Comparison of ENCODE assay signal across 18 cellular contexts in the genomic region with DNA sequence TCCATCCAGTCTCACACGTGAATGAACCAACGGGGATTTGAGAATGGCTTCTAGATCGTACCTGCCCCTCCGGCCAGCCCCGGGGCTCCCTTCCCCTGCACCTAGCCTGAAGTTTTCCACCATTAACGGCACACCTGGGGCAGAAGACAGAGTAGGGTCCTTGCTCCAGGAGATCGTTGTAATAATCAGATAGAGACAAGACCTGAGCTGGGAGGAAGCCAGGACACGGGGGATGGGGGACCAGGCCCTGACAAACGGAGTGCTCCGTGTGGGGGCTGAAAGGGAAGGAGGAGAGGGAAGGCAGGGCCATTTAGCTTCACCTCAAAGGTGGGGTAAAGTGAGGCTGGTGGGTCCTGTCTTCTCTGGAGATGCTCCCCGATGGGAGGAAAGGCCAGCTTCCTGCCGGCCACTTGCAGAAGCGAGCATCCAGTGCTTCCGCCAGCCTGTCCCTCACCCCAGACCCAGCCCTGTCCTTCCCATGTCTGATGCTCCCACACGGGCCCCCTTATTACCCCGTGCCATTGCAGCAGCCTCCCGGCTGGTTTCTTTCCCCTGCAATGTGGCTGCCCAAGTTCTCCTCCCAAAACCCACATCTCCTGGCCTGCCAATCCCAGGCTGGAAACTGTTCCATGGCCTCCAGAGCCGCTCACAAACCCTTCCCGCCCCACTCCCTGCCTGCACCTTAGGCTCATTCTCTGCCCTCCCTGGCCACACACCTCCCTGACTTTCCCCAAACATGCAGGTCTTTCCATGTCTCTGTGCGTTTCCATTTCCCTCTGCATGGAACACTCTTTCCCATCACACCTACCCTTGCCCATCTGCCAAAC.
DNase-seq lines count a peak whose midpoint lies in the region; ATAC-seq and TF ChIP-seq lines count a peak whose summit lies in the region.
"Had no signal": no experiment of that assay in that cellular context is flagged by ENCODE, and none has a peak within 500 bp of the region (broad histone marks: within the 10 kb centered on the region; RNA-seq: fewer than 3 reads in every experiment).

No MANE protein-coding gene starts in this region.

- H3K4me1 ChIP-seq in right cardiac atrium (ENCODE audit: control insufficient read depth, insufficient read depth, low read length): no peaks in the 10 kb centered on the region
- peaks cover 11% of the 10 kb centered on the region for H3K4me1 ChIP-seq in MM.1S (ENCODE audit: low read length)

- no peak overlapping the region for H3K27ac ChIP-seq in right cardiac atrium (ENCODE audit: low read length)
- peak overlapping the region; percentile 79 for H3K27ac ChIP-seq in temporal lobe (ENCODE audit: low read depth, low read length)
- H3K27ac ChIP-seq in MM.1S (ENCODE audit: low read length): no peak overlapping the region
- H3K27ac ChIP-seq: neutrophil had no signal

- H3K36me3 ChIP-seq in MM.1S (replicated peaks; ENCODE audit: insufficient read depth, low read length): no peaks in the 10 kb centered on the region
- H3K36me3 ChIP-seq: HAP-1, neutrophil, suprapubic skin had no signal

- TF ChIP-seq CTCF in astrocyte of the cerebellum (IDR thresholded peaks at IDR 0.05; ENCODE audit: low read depth, low read length, missing control alignments) (no peak), MM.1S (IDR thresholded peaks at IDR 0.05; ENCODE audit: low read length) (no peak)

- no peaks in the 10 kb centered on the region for H3K9me3 ChIP-seq in right cardiac atrium (ENCODE audit: control insufficient read depth, low read length)
- no peaks in the 10 kb centered on the region for H3K9me3 ChIP-seq in MM.1S (replicated peaks; ENCODE audit: insufficient read depth, low read length)
- H3K9me3 ChIP-seq: HAP-1, neutrophil, suprapubic skin had no signal

- H3K4me2 ChIP-seq in MM.1S (ENCODE audit: low read depth, low read length): no peak overlapping the region

- no peaks in the 10 kb centered on the region for H3F3A ChIP-seq in MM.1S (ENCODE audit: insufficient read depth, low read length)

- in situ Hi-C loops in astrocyte of the cerebellum (cut with HindIII; ENCODE audit: low sequenced_read_pairs): no loop called here

- no peaks in the 10 kb centered on the region for H3K79me2 ChIP-seq in MM.1S (ENCODE audit: low read length)

- no peaks in the 10 kb centered on the region for H3K9me2 ChIP-seq in MM.1S (replicated peaks; ENCODE audit: insufficient read depth, low read length)

- no peak overlapping the region for H3K4me3 ChIP-seq in right cardiac atrium (ENCODE audit: low read length)
- peak overlapping the region; percentile 46 for H3K4me3 ChIP-seq in astrocyte of the cerebellum (ENCODE audit: low read depth, low read length)
- H3K4me3 ChIP-seq in MM.1S (ENCODE audit: low read length): no peak overlapping the region
- H3K4me3 ChIP-seq: HAP-1, suprapubic skin had no signal

- H3K27me3 ChIP-seq in right cardiac atrium (ENCODE audit: control insufficient read depth, insufficient read depth) (no peaks in the 10 kb centered on the region), MM.1S (replicated peaks; ENCODE audit: insufficient read depth, low read length) (peaks cover 28% of the 10 kb centered on the region)
- H3K27me3 ChIP-seq: suprapubic skin had no signal

- H2AFZ ChIP-seq in MM.1S (ENCODE audit: low read length): no peak overlapping the region

- no peak overlapping the region for H3K9ac ChIP-seq in MM.1S (ENCODE audit: low read length)

- 81% methylated on average over 20 of the region's 20 CpGs for WGBS in right cardiac atrium

- DNase-seq in Right ventricle myocardium superior: peak; percentile 35
- DNase-seq in right cardiac atrium: no peak
- DNase-seq in astrocyte of the cerebellum (ENCODE audit: low read depth): no peak
- DNase-seq in mesenteric fat pad (ENCODE audit: low spot score): peak; percentile 85
- DNase-seq in HT-29 (ENCODE audit: low spot score): no peak
- no peak for DNase-seq in COLO668 (lab: John Stamatoyannopoulos, UW; ENCODE audit: unreplicated experiment)
- no peak for DNase-seq in MM.1S
- DNase-seq: activated CD4-positive, alpha-beta T cell treated with anti-CD3 and anti-CD28 coated beads, Interleukin-2, amount 50 U/mL, for 1 hour; activated CD8-positive, alpha-beta memory T cell treated with anti-CD3 and anti-CD28 coated beads, Interleukin-2, amount 50 U/mL, for 4 hours; activated effector memory CD4-positive, alpha-beta T cell treated with anti-CD3 and anti-CD28 coated beads, Interleukin-2, amount 50 U/mL, for 16 hours; amniotic stem cell; NCI-H1694 treated with DMSO at 0.1 percent for 48 hours; NCI-H446; stimulated activated CD8-positive, alpha-beta memory T cell treated with anti-CD3 and anti-CD28 coated beads, Interleukin-4, amount 100 ng/mL, for 48 hours had no signal

- intact Hi-C loops in Right ventricle myocardium superior (cut with DNase I) (loop anchor here (10.0 kb wide), 1 partner anchor 698 kb away; no protein-coding TSS in a partner anchor), right cardiac atrium (cut with DNase I) (loop anchor here in 3 of 4 donors (5.0 to 10.0 kb wide), 2 partner anchors 260 to 698 kb away; a partner anchor contains a TSS)

- no peak for ATAC-seq in Right ventricle myocardium superior (ENCODE audit: poor library complexity)
- no peak for ATAC-seq in right cardiac atrium

- no peaks in the 10 kb centered on the region for H4K20me1 ChIP-seq in MM.1S (ENCODE audit: insufficient read depth, low read length)

Comparison
In these comparisons a context has a peak if more than half of its experiments do, and no peak if none do; other contexts are left out.
1. DNase-seq: peak in Right ventricle myocardium superior (single experiment) and mesenteric fat pad (single experiment); none in right cardiac atrium (0 of 3), astrocyte of the cerebellum (single experiment), HT-29 (single experiment), COLO668 (single experiment) and MM.1S (single experiment).